ENCODE assay signal across 18 cellular contexts in genomic region chr5:67331296-67331925, GRCh38.
DNase-seq lines count a peak whose midpoint lies in the region; ATAC-seq and TF ChIP-seq lines count a peak whose summit lies in the region.
"Had no signal": no experiment of that assay in that cellular context is flagged by ENCODE, and none has a peak within 500 bp of the region (broad histone marks: within the 10 kb centered on the region; RNA-seq: fewer than 3 reads in every experiment).

No MANE protein-coding gene starts in this region.

- H3K4me3 ChIP-seq in ACC112 (ENCODE audit: low read depth, low read length) (peak overlapping the region; percentile 5; the same call in 1 of the 2 replicates), skeletal muscle cell (ENCODE audit: low read depth, low read length) (no peak overlapping the region), upper lobe of right lung (no peak overlapping the region)
- H3K4me3 ChIP-seq: BLaER1 treated with 17β-estradiol and CSF1 and Interleukin-3, amounts not matched to agents 10 nM and 100 nM; GM23248; HAP-1 had no signal

- H3K4me1 ChIP-seq in ACC112 (ENCODE audit: control insufficient read depth, insufficient read depth, low read length, unreplicated experiment) = peaks cover 10% of the 10 kb centered on the region
- no peaks in the 10 kb centered on the region for H3K4me1 ChIP-seq in upper lobe of right lung
- H3K4me1 ChIP-seq: HAP-1 had no signal

- H3K36me3 ChIP-seq in ACC112 (ENCODE audit: insufficient read depth, low read length) (no peaks in the 10 kb centered on the region), upper lobe of right lung (no peaks in the 10 kb centered on the region)
- H3K36me3 ChIP-seq: BLaER1 treated with 17β-estradiol and CSF1 and Interleukin-3, amounts not matched to agents 10 nM and 100 nM; HAP-1 had no signal

- H3K27ac ChIP-seq in ACC112 (ENCODE audit: low read depth, low read length) (peak overlapping the region; percentile 55), upper lobe of right lung (no peak overlapping the region)
- H3K27ac ChIP-seq: BLaER1 treated with 17β-estradiol and CSF1 and Interleukin-3, amounts not matched to agents 10 nM and 100 nM; GM23248; HL-60 had no signal

- no peaks in the 10 kb centered on the region for H3K27me3 ChIP-seq in ACC112 (ENCODE audit: insufficient read depth, low read length)
- no peaks in the 10 kb centered on the region for H3K27me3 ChIP-seq in upper lobe of right lung
- H3K27me3 ChIP-seq: BLaER1 treated with 17β-estradiol and CSF1 and Interleukin-3, amounts not matched to agents 10 nM and 100 nM had no signal

- in situ Hi-C loops in SK-MEL-5 (cut with HindIII; ENCODE audit: low pct_unique_long_range_greater_than_20kb, low sequenced_read_pairs) = no loop called here

- no peaks in the 10 kb centered on the region for H3K9me3 ChIP-seq in upper lobe of right lung
- H3K9me3 ChIP-seq: HAP-1 had no signal

- ATAC-seq in HG03159 (IDR thresholded peaks at IDR 0.05; ENCODE audit: unreplicated experiment) (no peak), upper lobe of right lung (no peak)
- ATAC-seq: CD8-positive, alpha-beta T cell had no signal

- DNase-seq in SK-MEL-5 (ENCODE audit: low read depth, low spot score) = peak; percentile 82
- DNase-seq in fibroblast of peridontal ligament (ENCODE audit: extremely low read depth) = peak; percentile 17
- peak; percentile 55 for DNase-seq in skeletal muscle cell (ENCODE audit: low read depth)
- no peak for DNase-seq in NCI-H2029 treated with DMSO at 0.1 percent for 48 hours (lab: John Stamatoyannopoulos, UW)
- DNase-seq in upper lobe of right lung = no peak
- DNase-seq: 8988T; Calu3; CD8-positive, alpha-beta T cell; DMS 273 treated with DMSO at 0.1 percent for 48 hours; DMS53; DND-41; EL; GM23248 had no signal

- no peaks in the 10 kb centered on the region for H3K79me2 ChIP-seq in ACC112 (ENCODE audit: control insufficient read depth, insufficient read depth, low read length, unreplicated experiment)

- intact Hi-C loops in upper lobe of right lung (cut with DNase I) = no loop called here

- TF ChIP-seq CTCF in upper lobe of right lung (IDR thresholded peaks at IDR 0.05) = no peak

- no peak overlapping the region for H2AFZ ChIP-seq in ACC112 (ENCODE audit: low read length, unreplicated experiment)
- H2AFZ ChIP-seq: GM23248 had no signal

Comparison
In these comparisons a context has a peak if more than half of its experiments do, and no peak if none do; other contexts are left out.
1. DNase-seq: peak in SK-MEL-5 (single experiment), fibroblast of peridontal ligament (single experiment) and skeletal muscle cell (single experiment); none in NCI-H2029 treated with DMSO at 0.1 percent for 48 hours (single experiment) and upper lobe of right lung (single experiment).